ENCODE assay signal across 1 cellular context in the genomic region with DNA sequence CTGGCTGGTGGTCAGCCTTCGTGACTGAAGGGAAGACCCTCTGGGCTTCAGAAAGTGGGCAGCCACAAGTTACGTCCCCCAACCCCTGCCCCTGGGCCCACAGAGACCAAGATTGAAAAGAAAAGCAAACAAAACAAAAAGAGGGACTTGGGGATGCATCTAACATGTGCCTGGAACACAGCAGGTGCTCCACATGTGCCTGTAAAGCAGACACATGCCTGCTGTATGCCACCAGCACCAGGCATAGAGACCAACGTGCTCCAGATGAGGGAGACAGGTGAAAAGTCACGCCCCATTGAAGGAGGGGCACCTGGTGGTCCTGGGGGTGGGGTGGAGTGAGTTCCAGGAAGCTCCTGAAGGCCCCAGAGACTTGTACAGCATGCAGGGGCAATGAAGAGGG.
TF ChIP-seq lines count a peak whose summit lies in the region.

No MANE protein-coding gene starts in this region.

TF ChIP-seq in WTC11, 78 proteins besides CTCF, POLR2A, EP300 and RAD21 (continued from another document):
- no peak for TF ChIP-seq ARID4B (CRISPR knock-in tag; IDR thresholded peaks at IDR 0.05; ENCODE audit: borderline replicate concordance)
- no peak for TF ChIP-seq ZNF138 (CRISPR knock-in tag; conservative IDR thresholded peaks at IDR 0.05)
- TF ChIP-seq NR3C1 (CRISPR knock-in tag; conservative IDR thresholded peaks at IDR 0.05; ENCODE audit: low read depth), result no peak
- no peak for TF ChIP-seq ZNF263 (CRISPR knock-in tag; IDR thresholded peaks at IDR 0.05; ENCODE audit: low read depth)
- TF ChIP-seq MLX (CRISPR knock-in tag; IDR thresholded peaks at IDR 0.05), result no peak
- TF ChIP-seq ZSCAN18 (CRISPR knock-in tag; IDR thresholded peaks at IDR 0.05), result no peak
- TF ChIP-seq ERG (CRISPR knock-in tag; IDR thresholded peaks at IDR 0.05), result no peak
- TF ChIP-seq NR2C2 (CRISPR knock-in tag; IDR thresholded peaks at IDR 0.05), result no peak
- TF ChIP-seq CBFB (CRISPR knock-in tag; IDR thresholded peaks at IDR 0.05; ENCODE audit: low read depth), result no peak
